ENCODE assay signal across 22 cellular contexts in the genomic region with DNA sequence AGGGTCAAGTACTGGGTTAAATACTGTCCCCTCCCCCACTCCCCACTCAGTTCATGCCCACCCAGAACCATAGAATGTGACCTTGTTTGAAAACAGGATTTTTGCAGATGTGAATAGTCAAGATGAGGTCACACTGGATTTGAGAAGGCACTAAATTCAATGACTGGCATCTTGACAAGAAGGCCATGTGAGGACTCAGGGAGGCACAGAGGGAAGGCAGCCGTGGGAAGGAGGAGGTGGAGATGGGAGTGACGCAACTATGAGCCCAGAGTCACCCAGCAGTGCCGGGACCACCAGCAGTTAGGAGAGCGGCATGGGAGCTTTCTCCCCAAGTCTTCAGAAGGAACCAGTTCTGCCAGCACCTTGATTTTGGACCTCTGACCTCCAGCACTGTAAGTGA.
DNase-seq lines count a peak whose midpoint lies in the region; TF ChIP-seq lines count a peak whose summit lies in the region.
"Had no signal": no experiment of that assay in that cellular context is flagged by ENCODE, and none has a peak within 500 bp of the region (broad histone marks: within the 10 kb centered on the region; RNA-seq: fewer than 3 reads in every experiment).

No MANE protein-coding gene starts in this region.

- no peak overlapping the region for H2BK15ac ChIP-seq in mesendoderm (replicated peaks; ENCODE audit: low read depth)

- H3K36me3 Mint-ChIP-seq in Caco-2 (ENCODE audit: insufficient read depth, unreplicated experiment), result no peaks in the 10 kb centered on the region
- H3K36me3 Mint-ChIP-seq: CD14-positive monocyte had no signal

- no peak overlapping the region for H4K5ac ChIP-seq in mesendoderm (ENCODE audit: low read length)

- no peak overlapping the region for H3K4me2 ChIP-seq in mesendoderm (ENCODE audit: low read length)

- H3K9me3 Mint-ChIP-seq in Caco-2 (ENCODE audit: unreplicated experiment), result no peaks in the 10 kb centered on the region
- H3K9me3 Mint-ChIP-seq: T-helper 1 cell treated with Interleukin-12 subunit alpha and Interleukin-12 subunit beta and Interleukin-4 antibody, amounts not matched to agents 30 μg/mL and 1 μg/mL, for 36 hours had no signal

- no peak overlapping the region for H3K4me3 Mint-ChIP-seq in Caco-2 (ENCODE audit: unreplicated experiment)
- H3K4me3 Mint-ChIP-seq: CD14-positive monocyte; T-helper 1 cell treated with Interleukin-12 subunit alpha and Interleukin-12 subunit beta and Interleukin-4 antibody, amounts not matched to agents 30 μg/mL and 1 μg/mL, for 36 hours had no signal

- no peak overlapping the region for H3K23ac ChIP-seq in mesendoderm (ENCODE audit: low read length)

- H3K9ac ChIP-seq in rectal smooth muscle tissue (ENCODE audit: low read length) (peak overlapping the region; percentile 4), mesendoderm (ENCODE audit: low read length) (no peak overlapping the region)

- H3K18ac ChIP-seq in mesendoderm (ENCODE audit: low read length), result no peak overlapping the region

- no peak for TF ChIP-seq CTCF in Caco-2 (IDR thresholded peaks at IDR 0.05; ENCODE audit: insufficient read depth in 1 of 2, low read depth in 1 of 2, low read length in 1 of 2, severe bottlenecking in 1 of 2, unreplicated experiment in 1 of 2)

- no peaks in the 10 kb centered on the region for H3K27me3 Mint-ChIP-seq in Caco-2 (ENCODE audit: insufficient read depth, unreplicated experiment)

- no CpG with 5 or more reads among the region's 4 CpGs for WGBS in mesendoderm (ENCODE audit: extremely low coverage, insufficient coverage, low lambda C conversion rate)

- CTCF ChIA-PET in Caco-2 (lab: Charles Lee), result no interaction called here

- no peak overlapping the region for H2BK5ac ChIP-seq in mesendoderm (ENCODE audit: low read length)

- peaks cover 12% of the 10 kb centered on the region for H3K4me1 Mint-ChIP-seq in Caco-2 (ENCODE audit: low read depth, unreplicated experiment)

- no peak overlapping the region for H3K4ac ChIP-seq in mesendoderm (ENCODE audit: low read depth, low read length)

- H3K36me3 ChIP-seq in Caco-2 (ENCODE audit: control insufficient read depth, insufficient read depth, low read length), result no peaks in the 10 kb centered on the region
- peaks cover 2% of the 10 kb centered on the region; the same call in 1 of the 2 replicates for H3K36me3 ChIP-seq in SJSA1
- no peaks in the 10 kb centered on the region for H3K36me3 ChIP-seq in rectal smooth muscle tissue (ENCODE audit: control insufficient read depth, insufficient read depth, low read length)
- H3K36me3 ChIP-seq in mesendoderm (ENCODE audit: control insufficient read depth, insufficient read depth, low read length), result no peaks in the 10 kb centered on the region

- no peak overlapping the region for H2AK5ac ChIP-seq in mesendoderm (ENCODE audit: low read length)

- peak overlapping the region; percentile 49 for H3K27ac Mint-ChIP-seq in Caco-2 (ENCODE audit: unreplicated experiment)
- H3K27ac Mint-ChIP-seq: T-helper 1 cell treated with Interleukin-12 subunit alpha and Interleukin-12 subunit beta and Interleukin-4 antibody, amounts not matched to agents 30 μg/mL and 1 μg/mL, for 36 hours had no signal

- H3K9me3 ChIP-seq in Caco-2 (no peaks in the 10 kb centered on the region), SJSA1 (replicated peaks) (no peaks in the 10 kb centered on the region)

- POLR2A ChIA-PET in Caco-2 (lab: Charles Lee), result interaction anchor here (0.7 kb wide), 1 partner anchor 147 kb away, joined by 3 read pairs; no protein-coding TSS in a partner anchor

- no TSS peak for BruUV-seq in Caco-2 (replicated peaks; lab: Mats Ljungman, UMichigan)

- no peak overlapping the region for H3K4me3 ChIP-seq in Caco-2 (ENCODE audit: low read depth, low read length)
- peak overlapping the region; percentile 42 for H3K4me3 ChIP-seq in SJSA1
- H3K4me3 ChIP-seq in rectal smooth muscle tissue (ENCODE audit: low read length), result no peak overlapping the region
- H3K4me3 ChIP-seq in mesendoderm (ENCODE audit: low read length), result no peak overlapping the region

- H4K8ac ChIP-seq in mesendoderm (ENCODE audit: low read depth, low read length), result no peak overlapping the region

- no peaks in the 10 kb centered on the region for H3K27me3 ChIP-seq in Caco-2 (replicated peaks; ENCODE audit: control insufficient read depth, insufficient read depth, low read length)
- H3K27me3 ChIP-seq in SJSA1 (replicated peaks), result no peaks in the 10 kb centered on the region
- no peaks in the 10 kb centered on the region for H3K27me3 ChIP-seq in rectal smooth muscle tissue (ENCODE audit: control insufficient read depth, insufficient read depth, low read length)
- H3K27me3 ChIP-seq in mesendoderm (ENCODE audit: insufficient read depth, low read length, poor library complexity), result no peaks in the 10 kb centered on the region

- no peaks in the 10 kb centered on the region for H3K79me1 ChIP-seq in mesendoderm (ENCODE audit: low read length)

- intact Hi-C loops in Caco-2 (cut with micrococcal nuclease; ENCODE audit: unreplicated experiment), result no loop called here

- H3K79me2 ChIP-seq in mesendoderm (ENCODE audit: control insufficient read depth, insufficient read depth, low read length), result no peaks in the 10 kb centered on the region

- no peak overlapping the region for H2BK120ac ChIP-seq in mesendoderm (ENCODE audit: low read depth, low read length)

- DNase-seq in Caco-2 (no peak), HCEC 1CT (peak; percentile 43), SJSA1 (ENCODE audit: low read depth in 1 of 2, low spot score in 2 of 2) (peak; percentile 84 to 88), anterior cingulate cortex (lab: John Stamatoyannopoulos, UW) (no peak), 8988T (no peak), mesendoderm (no peak)
- DNase-seq: ACHN, COR-L47, EL, H7, Kasumi-1, MV-4-11, NCI-H1417 treated with DMSO at 0.1 percent for 48 hours, NCI-H187 treated with DMSO at 0.1 percent for 48 hours, NCI-H345, NCI-H524 treated with DMSO at 0.1 percent for 48 hours, PC-3, SIG-M5 had no signal

- H3K4me1 ChIP-seq in Caco-2 (no peaks in the 10 kb centered on the region), SJSA1 (replicated peaks) (peaks cover 21% of the 10 kb centered on the region), rectal smooth muscle tissue (ENCODE audit: control insufficient read depth, insufficient read depth, low read length) (peaks cover 4% of the 10 kb centered on the region), mesendoderm (ENCODE audit: control insufficient read depth, low read depth, low read length) (no peaks in the 10 kb centered on the region)

- H3K56ac ChIP-seq in mesendoderm (ENCODE audit: low read length), result no peak overlapping the region

- H3K27ac ChIP-seq in SJSA1, result peak overlapping the region; percentile 93
- no peak overlapping the region for H3K27ac ChIP-seq in rectal smooth muscle tissue (ENCODE audit: low read depth, low read length)
- H3K27ac ChIP-seq in mesendoderm (ENCODE audit: low read depth, low read length), result no peak overlapping the region
- H3K27ac ChIP-seq: RWPE1 had no signal

Comparison
In these comparisons a context has a peak if more than half of its experiments do, and no peak if none do; other contexts are left out.
1. DNase-seq: peak in HCEC 1CT (single experiment) and SJSA1 (2 of 2); none in Caco-2 (0 of 2), anterior cingulate cortex (0 of 58), 8988T (single experiment) and mesendoderm (single experiment).